Comparison of ENCODE assay signal across 16 cellular contexts in genomic region chr5:111509119-111509518, GRCh38. TPM values are rescaled to one million over a fixed set of nuclear protein-coding genes. Genes with fewer than 3 reads are reported as not detected.
DNase-seq lines count a peak whose midpoint lies in the region; ATAC-seq and TF ChIP-seq lines count a peak whose summit lies in the region.
"Had no signal": no experiment of that assay in that cellular context is flagged by ENCODE, and none has a peak within 500 bp of the region (broad histone marks: within the 10 kb centered on the region; RNA-seq: fewer than 3 reads in every experiment).

No MANE protein-coding gene starts in this region.

- no peak for DNase-seq in DND-41
- DNase-seq in activated naive CD8-positive, alpha-beta T cell treated with anti-CD3 and anti-CD28 coated beads, Interleukin-2, amount 50 U/mL, for 24 hours, result no peak
- no peak for DNase-seq in kidney epithelial cell (ENCODE audit: low read depth)
- DNase-seq in activated effector memory CD4-positive, alpha-beta T cell treated with Interleukin-2 at 50 U/mL for 16 hours, result no peak
- no peak for DNase-seq in G401 (ENCODE audit: low spot score)
- DNase-seq in SKM-1 treated with dmso at 0.1 percent for 144 hours (lab: John Stamatoyannopoulos, UW; ENCODE audit: unreplicated experiment), result no peak
- no peak for DNase-seq in NCI-H345 treated with DMSO at 0.1 percent for 48 hours (lab: John Stamatoyannopoulos, UW; ENCODE audit: unreplicated experiment)
- DNase-seq: activated CD8-positive, alpha-beta memory T cell treated with anti-CD3 and anti-CD28 coated beads, Interleukin-2, amount 50 U/mL, for 48 hours; GOT3; NCI-H2081 treated with DMSO at 0.1 percent for 48 hours; NK-92 treated with Interleukin-12 subunit alpha and Interleukin-12 subunit beta, amount 100 ng/mL, for 24 hours; stomach had no signal

- no peaks in the 10 kb centered on the region for H3K9me3 Mint-ChIP-seq in activated naive CD8-positive, alpha-beta T cell treated with anti-CD3 and anti-CD28 coated beads, Interleukin-2, amount 50 U/mL, for 24 hours

- no peak for ATAC-seq in DND-41 (ENCODE audit: insufficient read depth, low read depth)
- no peak for ATAC-seq in activated naive CD8-positive, alpha-beta T cell treated with anti-CD3 and anti-CD28 coated beads, Interleukin-2, amount 50 U/mL, for 24 hours
- ATAC-seq: gastroesophageal sphincter had no signal

- H3K27ac Mint-ChIP-seq in activated naive CD8-positive, alpha-beta T cell treated with anti-CD3 and anti-CD28 coated beads, Interleukin-2, amount 50 U/mL, for 24 hours, result peak overlapping the region; percentile 74

- no peak overlapping the region for H2AFZ ChIP-seq in DND-41 (ENCODE audit: low read depth, low read length)

- no peaks in the 10 kb centered on the region for H3K27me3 ChIP-seq in DND-41 (ENCODE audit: insufficient read depth, low read length, poor library complexity)
- no peaks in the 10 kb centered on the region for H3K27me3 ChIP-seq in HUES6 (ENCODE audit: control insufficient read depth, insufficient read depth, low read length)
- H3K27me3 ChIP-seq in kidney epithelial cell (ENCODE audit: control insufficient read depth, insufficient read depth, low read length), result no peaks in the 10 kb centered on the region
- H3K27me3 ChIP-seq: BLaER1, gastroesophageal sphincter, SJSA1, stomach had no signal

- H3K4me3 Mint-ChIP-seq in activated naive CD8-positive, alpha-beta T cell treated with anti-CD3 and anti-CD28 coated beads, Interleukin-2, amount 50 U/mL, for 24 hours, result peak overlapping the region; percentile 89

- H3K4me3 ChIP-seq in DND-41 (ENCODE audit: low read depth in 1 of 2, low read length in 2 of 2), result peak overlapping the region in 1 of 2 experiments; percentile 67; a peak in 2 of 4 replicates
- H3K4me3 ChIP-seq in HUES6 (ENCODE audit: low read depth, low read length), result peak overlapping the region; percentile 94; the same call in 1 of the 2 replicates
- H3K4me3 ChIP-seq in kidney epithelial cell (ENCODE audit: low read depth, low read length), result peak overlapping the region; percentile 98
- H3K4me3 ChIP-seq: BLaER1, gastroesophageal sphincter, SJSA1, stomach had no signal

- H3K36me3 ChIP-seq in DND-41 (ENCODE audit: insufficient read depth, low read length) (peaks cover 17% of the 10 kb centered on the region), HUES6 (ENCODE audit: control insufficient read depth, insufficient read depth, low read length) (peaks cover 27% of the 10 kb centered on the region), kidney epithelial cell (ENCODE audit: control insufficient read depth, insufficient read depth, low read length) (no peaks in the 10 kb centered on the region)
- H3K36me3 ChIP-seq: gastroesophageal sphincter, stomach had no signal

- H3K9me3 ChIP-seq in DND-41 (ENCODE audit: insufficient read depth, low read length, severe bottlenecking), result no peaks in the 10 kb centered on the region
- no peaks in the 10 kb centered on the region for H3K9me3 ChIP-seq in HUES6 (ENCODE audit: control insufficient read depth, insufficient read depth, low read depth, low read length)
- H3K9me3 ChIP-seq: BLaER1, gastroesophageal sphincter, SJSA1, stomach had no signal

- in situ Hi-C loops in G401 (cut with HindIII; ENCODE audit: low sequenced_read_pairs), result no loop called here

- peaks cover 53% of the 10 kb centered on the region for H3K4me1 Mint-ChIP-seq in activated naive CD8-positive, alpha-beta T cell treated with anti-CD3 and anti-CD28 coated beads, Interleukin-2, amount 50 U/mL, for 24 hours

- peaks cover 4% of the 10 kb centered on the region for H3K27me3 Mint-ChIP-seq in activated naive CD8-positive, alpha-beta T cell treated with anti-CD3 and anti-CD28 coated beads, Interleukin-2, amount 50 U/mL, for 24 hours

- peaks cover 25% of the 10 kb centered on the region for H3K36me3 Mint-ChIP-seq in activated naive CD8-positive, alpha-beta T cell treated with anti-CD3 and anti-CD28 coated beads, Interleukin-2, amount 50 U/mL, for 24 hours (ENCODE audit: low read depth)

- H3K4me1 ChIP-seq in DND-41 (ENCODE audit: insufficient read depth, low read length), result peaks cover 62% of the 10 kb centered on the region
- peaks cover 25% of the 10 kb centered on the region for H3K4me1 ChIP-seq in HUES6 (ENCODE audit: control insufficient read depth, insufficient read depth, low read length)

- peaks cover 26% of the 10 kb centered on the region; the same call in 1 of the 2 replicates for H4K20me1 ChIP-seq in DND-41 (ENCODE audit: insufficient read depth, low read length)
- H4K20me1 ChIP-seq: BLaER1 had no signal

- H3K4me2 ChIP-seq in DND-41 (ENCODE audit: insufficient read depth, low read length), result peak overlapping the region; percentile 93

- TF ChIP-seq CTCF in DND-41 (IDR thresholded peaks at IDR 0.05; ENCODE audit: borderline replicate concordance, extremely low read depth, low read length, poor library complexity, severe bottlenecking) (no peak), kidney epithelial cell (IDR thresholded peaks at IDR 0.05; ENCODE audit: insufficient read depth, low read length, poor library complexity, severe bottlenecking) (no peak)

- H3K9ac ChIP-seq in DND-41 (ENCODE audit: low read depth, low read length), result 0 out of 2 replicates have a peak overlapping the region, but pooled peaks have one; percentile 89
- H3K9ac ChIP-seq in HUES6 (ENCODE audit: low read length), result no peak overlapping the region
- H3K9ac ChIP-seq: BLaER1 had no signal

- H3K27ac ChIP-seq in DND-41 (ENCODE audit: low read length) (peak overlapping the region; percentile 24; the same call in 1 of the 2 replicates), HUES6 (ENCODE audit: low read depth, low read length) (no peak overlapping the region)
- H3K27ac ChIP-seq: BLaER1, gastroesophageal sphincter, SJSA1, stomach had no signal

- peaks cover 82% of the 10 kb centered on the region for H3K79me2 ChIP-seq in DND-41 (ENCODE audit: insufficient read depth, low read length)

RNA-seq across cellular contexts. Expression of gene STARD4, which starts 3.2 kb away (rescaled TPM):
- 45.8 and 56.1 TPM in 2 replicates for total RNA-seq in kidney epithelial cell
- 32.0 and 61.8 TPM in 2 replicates for total RNA-seq in G401 (2014; rRNA removed; shearing (Covaris generic))
